In genomic region chrX:2854918-2855317, GRCh38 we compare ENCODE assay signal across 9 cellular contexts. TPM values are rescaled to one million over a fixed set of nuclear protein-coding genes. Genes with fewer than 3 reads are reported as not detected.
"Had no signal": no experiment of that assay in that cellular context is flagged by ENCODE, and none has a peak within 500 bp of the region (broad histone marks: within the 10 kb centered on the region; RNA-seq: fewer than 3 reads in every experiment).

No MANE protein-coding gene starts in this region.

- H3K4me3 ChIP-seq: K562 had no signal

- ATAC-seq: HepG2, K562 had no signal

- H3K4me1 Mint-ChIP-seq: IgD-negative memory B cell had no signal

- DNase-seq: IMR-90, KBM-7, KG1 had no signal

- H3K27ac Mint-ChIP-seq: IgD-negative memory B cell had no signal

- H3K27ac ChIP-seq: HL-60 had no signal

- H3K4me3 Mint-ChIP-seq: IgD-negative memory B cell had no signal

RNA-seq across cellular contexts. Expression of gene GYG2, which starts 26.2 kb away (rescaled TPM):
- total RNA-seq: HT-29, HT1080 had no signal
- polyA plus RNA-seq: IgD-negative memory B cell had no signal
